In genomic region chrX:69613946-69614345, GRCh38 we compare ENCODE assay signal across 23 cellular contexts. TPM values are rescaled to one million over a fixed set of nuclear protein-coding genes. Genes with fewer than 3 reads are reported as not detected.
DNase-seq lines count a peak whose midpoint lies in the region; ATAC-seq, FAIRE-seq and TF ChIP-seq lines count a peak whose summit lies in the region.
"Had no signal": no experiment of that assay in that cellular context is flagged by ENCODE, and none has a peak within 500 bp of the region (broad histone marks: within the 10 kb centered on the region; RNA-seq: fewer than 3 reads in every experiment).

No MANE protein-coding gene starts in this region.

- peak overlapping the region; percentile 74 for H3K4me2 ChIP-seq in HepG2 (ENCODE audit: low read depth, low read length)
- H3K4me2 ChIP-seq in hepatocyte = no peak overlapping the region
- H3K4me2 ChIP-seq in GM23338 = no peak overlapping the region
- H3K4me2 ChIP-seq: BLaER1 treated with 17β-estradiol and CSF1 and Interleukin-3, amounts not matched to agents 10 nM and 100 nM had no signal

- ATAC-seq in HepG2 (peak; percentile 35), right lobe of liver (no peak), GM23338 (no peak)
- ATAC-seq: CD8-positive, alpha-beta T cell had no signal

- intact Hi-C loops in HepG2 (cut with micrococcal nuclease; ENCODE audit: unreplicated experiment) (loop anchor here (2.0 kb wide), 2 partner anchors 57 to 109 kb away; partner anchors contain the start of gene NALF2), right lobe of liver (cut with DNase I) (no loop called here)

- H3K4me3 Mint-ChIP-seq in GM23338 = no peak overlapping the region
- H3K4me3 Mint-ChIP-seq: B cell; CD4-positive, alpha-beta T cell; CD8-positive, alpha-beta T cell had no signal

- H3K9ac ChIP-seq in HepG2 (ENCODE audit: insufficient read depth, low read depth, low read length) = no peak overlapping the region
- H3K9ac ChIP-seq: BLaER1 treated with 17β-estradiol and CSF1 and Interleukin-3, amounts not matched to agents 10 nM and 100 nM had no signal

- no peak overlapping the region for H3K27ac Mint-ChIP-seq in GM23338
- H3K27ac Mint-ChIP-seq: B cell; CD4-positive, alpha-beta T cell; CD8-positive, alpha-beta T cell had no signal

- H3K9me3 Mint-ChIP-seq in GM23338 = no peaks in the 10 kb centered on the region
- H3K9me3 Mint-ChIP-seq: CD4-positive, alpha-beta T cell; CD8-positive, alpha-beta T cell had no signal

- H3K9me3 ChIP-seq in HepG2 (ENCODE audit: low read length) = no peaks in the 10 kb centered on the region
- no peaks in the 10 kb centered on the region for H3K9me3 ChIP-seq in right lobe of liver
- no peaks in the 10 kb centered on the region for H3K9me3 ChIP-seq in hepatocyte (ENCODE audit: low read depth)
- H3K9me3 ChIP-seq: BLaER1 treated with 17β-estradiol and CSF1 and Interleukin-3, amounts not matched to agents 10 nM and 100 nM; Caco-2 had no signal

- H3K4me1 ChIP-seq in HepG2 (ENCODE audit: insufficient read depth, low read length) (peaks cover 54% of the 10 kb centered on the region), right lobe of liver (no peaks in the 10 kb centered on the region), hepatocyte (ENCODE audit: insufficient read depth) (no peaks in the 10 kb centered on the region), GM23338 (ENCODE audit: insufficient read depth) (0 out of 2 replicates have a peak, but pooled peaks cover 4% of the 10 kb centered on the region)
- H3K4me1 ChIP-seq: Caco-2 had no signal

- DNase-seq in HepG2 (ENCODE audit: low spot score) = peak; percentile 77
- no peak for DNase-seq in right lobe of liver
- DNase-seq in hepatocyte (ENCODE audit: low spot score) = no peak
- DNase-seq in NCI-H2081 treated with DMSO at 0.1 percent for 48 hours (lab: John Stamatoyannopoulos, UW) = no peak
- no peak for DNase-seq in NCI-H345 treated with DMSO at 0.1 percent for 48 hours (lab: John Stamatoyannopoulos, UW; ENCODE audit: unreplicated experiment)
- DNase-seq in GM23338 (ENCODE audit: low spot score) = no peak
- DNase-seq: 8988T; AML-193; Caco-2; Calu3; CD4-positive, alpha-beta T cell; CD8-positive, alpha-beta T cell; DMS79 treated with DMSO at 0.1 percent for 48 hours; GF-D8 had no signal

- H3K9me2 ChIP-seq in hepatocyte (replicated peaks; ENCODE audit: insufficient read depth) (no peaks in the 10 kb centered on the region), GM23338 (ENCODE audit: insufficient read depth) (no peaks in the 10 kb centered on the region)

- H3K27ac ChIP-seq in HepG2 (ENCODE audit: extremely low read length, insufficient read depth, low read length) = peak overlapping the region; percentile 56
- no peak overlapping the region for H3K27ac ChIP-seq in right lobe of liver
- H3K27ac ChIP-seq in VCaP = peak overlapping the region; percentile 11; the same call in 1 of the 2 replicates
- H3K27ac ChIP-seq in hepatocyte = peak overlapping the region; percentile 34
- no peak overlapping the region for H3K27ac ChIP-seq in GM23338 (ENCODE audit: low read depth)
- H3K27ac ChIP-seq: BLaER1 treated with 17β-estradiol and CSF1 and Interleukin-3, amounts not matched to agents 10 nM and 100 nM; C4-2B had no signal

- H3K36me3 Mint-ChIP-seq in GM23338 (ENCODE audit: low read depth) = no peaks in the 10 kb centered on the region
- H3K36me3 Mint-ChIP-seq: CD8-positive, alpha-beta T cell had no signal

- H4K20me1 ChIP-seq in HepG2 (ENCODE audit: insufficient read depth, low read length) = no peaks in the 10 kb centered on the region
- H4K20me1 ChIP-seq in hepatocyte (ENCODE audit: insufficient read depth, poor library complexity, severe bottlenecking) = no peaks in the 10 kb centered on the region
- H4K20me1 ChIP-seq in GM23338 (replicated peaks; ENCODE audit: insufficient read depth) = no peaks in the 10 kb centered on the region

- no peak for TF ChIP-seq RAD21 in HepG2 (CRISPR knock-in tag; IDR thresholded peaks at IDR 0.05)

- H3K4me1 Mint-ChIP-seq in GM23338 = peaks cover 12% of the 10 kb centered on the region

- POLR2A ChIA-PET in HepG2 (lab: Yijun Ruan, JAX) = no interaction called here

- CTCF ChIA-PET in HepG2 (lab: Yijun Ruan, JAX; ENCODE audit: low intra/inter-chr PET ratio, low total read pairs) = no interaction called here

- H3K79me2 ChIP-seq in HepG2 (ENCODE audit: insufficient read depth, low read length) (peaks cover 14% of the 10 kb centered on the region), hepatocyte (peaks cover 9% of the 10 kb centered on the region), GM23338 (replicated peaks; ENCODE audit: insufficient read depth) (peaks cover 9% of the 10 kb centered on the region)

- H2AFZ ChIP-seq in HepG2 (ENCODE audit: low read length) (peak overlapping the region; percentile 15), hepatocyte (no peak overlapping the region), GM23338 (no peak overlapping the region)

- no peaks in the 10 kb centered on the region for H3F3A ChIP-seq in GM23338 (replicated peaks; ENCODE audit: low read depth)

- BruUV-seq in HepG2 (replicated peaks; lab: Mats Ljungman, UMichigan) = no TSS peak

- peaks cover 11% of the 10 kb centered on the region for H3K27me3 Mint-ChIP-seq in GM23338 (ENCODE audit: insufficient read depth, low read depth, poor library complexity)

- TF ChIP-seq EP300 in HepG2 (IDR thresholded peaks at IDR 0.05; ENCODE audit: low read depth in 2 of 2, low read length in 2 of 2) (0 out of 4 replicates have a peak, but pooled peaks of 1 of the 2 experiments have one; percentile 7), HepG2 (CRISPR knock-in tag; IDR thresholded peaks at IDR 0.05; ENCODE audit: borderline replicate concordance) (no peak)

- TF ChIP-seq CTCF in HepG2 (CRISPR knock-in tag; IDR thresholded peaks at IDR 0.05) (no peak), right lobe of liver (IDR thresholded peaks at IDR 0.05) (no peak), VCaP (conservative IDR thresholded peaks at IDR 0.05) (no peak), hepatocyte (IDR thresholded peaks at IDR 0.05; ENCODE audit: poor library complexity) (no peak), GM23338 (conservative IDR thresholded peaks at IDR 0.05; ENCODE audit: low read depth in 2 of 2) (no peak)

- WGBS in HepG2 (ENCODE audit: low lambda C conversion rate) = 0% methylated on average over 1 of the region's 1 CpG
- 56% methylated on average over 1 of the region's 1 CpG for WGBS in right lobe of liver (ENCODE audit: insufficient coverage, low coverage, low lambda C conversion rate, missing lambda C conversion rate)
- WGBS in hepatocyte (ENCODE audit: low lambda C conversion rate, missing lambda C conversion rate) = 74% methylated on average over 1 of the region's 1 CpG

- H3K36me3 ChIP-seq in HepG2 (replicated peaks in 1 of 2; ENCODE audit: control insufficient read depth in 1 of 2, insufficient read depth in 2 of 2, low read length in 2 of 2) (no peaks in the 10 kb centered on the region), right lobe of liver (no peaks in the 10 kb centered on the region), hepatocyte (replicated peaks; ENCODE audit: insufficient read depth, low read depth) (no peaks in the 10 kb centered on the region), GM23338 (ENCODE audit: insufficient read depth) (no peaks in the 10 kb centered on the region)
- H3K36me3 ChIP-seq: BLaER1 treated with 17β-estradiol and CSF1 and Interleukin-3, amounts not matched to agents 10 nM and 100 nM had no signal

- peak; percentile 73 for FAIRE-seq in HepG2 (lab: Jason Lieb, UNC)
- FAIRE-seq: A204.1, D721Med, G401.6, GM12891, GM19239 had no signal

- TF ChIP-seq POLR2A in HepG2 (IDR thresholded peaks at IDR 0.05; ENCODE audit: insufficient read depth in 1 of 2, low read depth in 2 of 2, low read length in 2 of 2) (no peak), right lobe of liver (IDR thresholded peaks at IDR 0.05) (no peak)

- H3K27me3 ChIP-seq in HepG2 (ENCODE audit: control insufficient read depth in 1 of 2, insufficient read depth in 2 of 2, low read length in 2 of 2) (no peaks in the 10 kb centered on the region), right lobe of liver (peaks cover 0 to 3% of the 10 kb centered on the region in 2 donors), hepatocyte (no peaks in the 10 kb centered on the region), GM23338 (ENCODE audit: insufficient read depth) (peaks cover 14% of the 10 kb centered on the region)

- in situ Hi-C loops in HepG2 (cut with HindIII; ENCODE audit: extremely low pct_ligation_motif_present, low pct_unique_long_range_greater_than_20kb) = no loop called here

- no peak overlapping the region for H3K4me3 ChIP-seq in HepG2 (replicated peaks in 1 of 3; ENCODE audit: insufficient read depth in 1 of 3, low read depth in 2 of 3, low read length in 3 of 3)
- no peak overlapping the region for H3K4me3 ChIP-seq in right lobe of liver
- no peak overlapping the region for H3K4me3 ChIP-seq in hepatocyte
- H3K4me3 ChIP-seq in GM23338 = no peak overlapping the region
- H3K4me3 ChIP-seq: BLaER1 treated with 17β-estradiol and CSF1 and Interleukin-3, amounts not matched to agents 10 nM and 100 nM had no signal

RNA-seq across cellular contexts. Expression of gene EDA, which starts 2.0 kb away (rescaled TPM):
- total RNA-seq in HepG2 (2016; rRNA removed; fragmentation: Illumina TruSeq; extraction: Trizol) = 6.4 and 8.8 TPM in 2 replicates
- total RNA-seq in HepG2 (2016; cell fraction: cytosol; rRNA removed; fragmentation: Illumina TruSeq; extraction: Trizol; ENCODE audit: low read depth) = 1.6 and 1.9 TPM in 2 replicates
- total RNA-seq in HepG2 (2016; cell fraction: insoluble cytoplasmic fraction; rRNA removed; fragmentation: Illumina TruSeq; extraction: Trizol) = 5.4 and 9.3 TPM in 2 replicates
- 4.2 and 5.0 TPM in 2 replicates for total RNA-seq in HepG2 (2016; cell fraction: membrane; rRNA removed; fragmentation: Illumina TruSeq; extraction: Trizol)
- 22.2 and 23.4 TPM in 2 replicates for total RNA-seq in HepG2 (2016; cell fraction: nucleus; rRNA removed; fragmentation: Illumina TruSeq; extraction: Trizol)
- 10.7 and 11.2 TPM in 2 replicates for polyA plus RNA-seq in HepG2 (2011; rRNA removed)
- polyA plus RNA-seq in HepG2 (2011; cell fraction: cytosol; rRNA removed) = 9.2 and 10.5 TPM in 2 replicates
- 13.5 and 13.9 TPM in 2 replicates for polyA plus RNA-seq in HepG2 (2011; cell fraction: nucleus; rRNA removed)
- polyA plus RNA-seq in HepG2 (2012) = 5.6 and 8.4 TPM in 2 replicates
- 1.1 and 2.0 TPM in 2 replicates for polyA plus RNA-seq in HepG2 (2016; cell fraction: cytosol; fragmentation: Illumina TruSeq; extraction: Trizol; ENCODE audit: low read depth)
- 5.6 and 5.9 TPM in 2 replicates for polyA plus RNA-seq in HepG2 (2016; cell fraction: insoluble cytoplasmic fraction; fragmentation: Illumina TruSeq; extraction: Trizol; ENCODE audit: low read depth)
- polyA plus RNA-seq in HepG2 (2016; cell fraction: membrane; fragmentation: Illumina TruSeq; extraction: Trizol; ENCODE audit: low read depth) = 2.6 and 2.9 TPM in 2 replicates
- polyA plus RNA-seq in HepG2 (2016; cell fraction: nucleus; fragmentation: Illumina TruSeq; extraction: Trizol; ENCODE audit: insufficient read depth, low read depth) = 17.2 and 17.3 TPM in 2 replicates
- 25.3 TPM in 1 of 2 replicates, not detected in the other for polyA minus RNA-seq in HepG2 (2011; rRNA and poly(A)+ RNA removed; ENCODE audit: low replicate concordance)
- polyA minus RNA-seq in HepG2 (2011; cell fraction: cytosol; rRNA and poly(A)+ RNA removed) = 8.9 and 12.0 TPM in 2 replicates
- 24.9 and 37.6 TPM in 2 replicates for polyA minus RNA-seq in HepG2 (2011; cell fraction: nucleus; rRNA and poly(A)+ RNA removed)
- total RNA-seq in right lobe of liver = 1 to 10 TPM; 1.7 to 2.7 (median 2.1) TPM
- total RNA-seq in hepatocyte = 15.6 and 19.1 TPM in 2 replicates
- polyA plus RNA-seq in hepatocyte = 4.7 and 8.2 TPM in 2 replicates
- total RNA-seq in GM23338 (2014; rRNA removed; shearing (Covaris generic)) = 14.9 and 19.6 TPM in 2 replicates
- polyA plus RNA-seq in GM23338 (2016; fragmentation: Nextera tagmentation; extraction: Ambion mirVana) = 5.0 and 6.6 TPM in 2 replicates

Comparison
In these comparisons a context has a peak if more than half of its experiments do, and no peak if none do; other contexts are left out.
1. H3K27ac ChIP-seq: peak in HepG2 (single experiment), VCaP (single experiment) and hepatocyte (single experiment); none in right lobe of liver (0 of 3) and GM23338 (single experiment).